ENCODE assay signal across 27 cellular contexts in the genomic region with DNA sequence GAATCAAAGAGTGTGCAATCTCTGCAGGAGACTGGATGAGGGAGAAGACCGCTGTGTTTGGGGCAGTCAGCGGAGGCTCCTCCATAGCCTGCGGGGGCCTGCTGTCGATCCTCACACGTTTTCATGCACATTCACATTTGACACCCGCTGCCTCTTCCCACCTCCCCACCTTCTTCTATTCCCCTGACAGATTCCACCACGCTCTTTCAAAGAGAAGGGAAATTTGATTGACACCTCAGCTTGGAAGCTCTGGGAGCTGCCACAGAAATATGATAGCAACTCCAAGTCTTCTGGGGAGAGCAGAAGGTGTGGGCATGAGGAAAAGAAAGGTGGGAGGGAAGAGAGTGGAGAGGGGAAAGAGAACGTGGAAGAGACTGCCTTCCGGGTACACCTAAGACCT.
"Had no signal": no experiment of that assay in that cellular context is flagged by ENCODE, and none has a peak within 500 bp of the region (broad histone marks: within the 10 kb centered on the region; RNA-seq: fewer than 3 reads in every experiment).

No MANE protein-coding gene starts in this region.

- ATAC-seq: activated CD4-positive, alpha-beta T cell treated with anti-CD3 and anti-CD28 coated beads for 36 hours; activated CD8-positive, alpha-beta memory T cell treated with anti-CD3 and anti-CD28 coated beads, Interleukin-2, amount 10 ng/mL, durations not matched to agents 7 days and 5 days; activated CD8-positive, alpha-beta T cell treated with anti-CD3 and anti-CD28 coated beads, Interleukin-2, amount 10 ng/mL, durations not matched to agents 7 days and 5 days; activated T-cell treated with anti-CD3 and anti-CD28 coated beads, Interleukin-2, amount 50 U/mL, for 72 hours; effector memory CD8-positive, alpha-beta T cell; foreskin keratinocyte; gastrocnemius medialis; heart right ventricle had no signal

- DNase-seq: activated CD4-positive, alpha-beta memory T cell treated with anti-CD3 and anti-CD28 coated beads for 36 hours; activated CD4-positive, alpha-beta T cell treated with anti-CD3 and anti-CD28 coated beads for 36 hours; activated CD4-positive, alpha-beta T cell treated with anti-CD3 and anti-CD28 coated beads, Interleukin-2, amount 10 ng/mL, durations not matched to agents 24 days and 14 days; activated CD4-positive, CD25-positive, alpha-beta regulatory T cell; activated CD4-positive, CD25-positive, alpha-beta regulatory T cell treated with anti-CD3 and anti-CD28 coated beads, Interleukin-2, amount 50 U/mL, for 72 hours; activated CD8-positive, alpha-beta memory T cell treated with anti-CD3 and anti-CD28 coated beads, Interleukin-2, amount 10 ng/mL, durations not matched to agents 7 days and 5 days; activated CD8-positive, alpha-beta memory T cell treated with anti-CD3 and anti-CD28 coated beads, Interleukin-2, amount 50 U/mL, for 4 hours; activated CD8-positive, alpha-beta T cell treated with anti-CD3 and anti-CD28 coated beads, Interleukin-2, amount 10 ng/mL, durations not matched to agents 7 days and 5 days; activated gamma-delta T cell; activated naive CD4-positive, alpha-beta T cell; activated naive CD4-positive, alpha-beta T cell treated with anti-CD3 and anti-CD28 coated beads, Interleukin-2, amount 50 U/mL, for 16 hours; activated T-cell treated with anti-CD3 and anti-CD28 coated beads, Interleukin-2, amount 50 U/mL, for 1 hour; activated T-cell treated with anti-CD3 and anti-CD28 coated beads, Interleukin-2, amount 50 U/mL, for 72 hours; amniotic stem cell; brain microvascular endothelial cell; cortex of kidney; dermis blood vessel endothelial cell; effector CD4-positive, alpha-beta T cell; effector memory CD8-positive, alpha-beta T cell; erythroblast; foreskin keratinocyte; gastrocnemius medialis; glutamatergic neuron; heart right ventricle; T-helper 2 cell had no signal

- H3K27ac ChIP-seq: brain microvascular endothelial cell, esophagus muscularis mucosa, foreskin keratinocyte, gastrocnemius medialis, heart right ventricle had no signal

- H3K4me3 Mint-ChIP-seq: activated CD4-positive, alpha-beta memory T cell treated with anti-CD3 and anti-CD28 coated beads for 36 hours; activated CD4-positive, alpha-beta T cell treated with anti-CD3 and anti-CD28 coated beads for 36 hours; activated CD4-positive, alpha-beta T cell treated with anti-CD3 and anti-CD28 coated beads, Interleukin-2, amount 10 ng/mL, durations not matched to agents 24 days and 14 days; activated CD8-positive, alpha-beta memory T cell treated with anti-CD3 and anti-CD28 coated beads, Interleukin-2, amount 10 ng/mL, durations not matched to agents 7 days and 5 days; activated CD8-positive, alpha-beta T cell treated with anti-CD3 and anti-CD28 coated beads, Interleukin-2, amount 10 ng/mL, durations not matched to agents 7 days and 5 days; activated naive CD8-positive, alpha-beta T cell; activated T-cell treated with anti-CD3 and anti-CD28 coated beads, Interleukin-2, amount 50 U/mL, for 72 hours; effector memory CD8-positive, alpha-beta T cell had no signal

- H3K27me3 ChIP-seq: brain microvascular endothelial cell, foreskin keratinocyte, gastrocnemius medialis had no signal

- H3K36me3 Mint-ChIP-seq: activated CD4-positive, alpha-beta memory T cell treated with anti-CD3 and anti-CD28 coated beads for 36 hours; activated CD8-positive, alpha-beta memory T cell treated with anti-CD3 and anti-CD28 coated beads, Interleukin-2, amount 10 ng/mL, durations not matched to agents 7 days and 5 days; activated naive CD8-positive, alpha-beta T cell had no signal

- H3K27me3 Mint-ChIP-seq: activated CD4-positive, alpha-beta memory T cell treated with anti-CD3 and anti-CD28 coated beads for 36 hours; activated CD4-positive, alpha-beta T cell treated with anti-CD3 and anti-CD28 coated beads, Interleukin-2, amount 10 ng/mL, durations not matched to agents 24 days and 14 days; activated CD8-positive, alpha-beta memory T cell treated with anti-CD3 and anti-CD28 coated beads, Interleukin-2, amount 10 ng/mL, durations not matched to agents 7 days and 5 days; activated naive CD8-positive, alpha-beta T cell had no signal

- H3K9me3 Mint-ChIP-seq: activated T-cell treated with anti-CD3 and anti-CD28 coated beads, Interleukin-2, amount 50 U/mL, for 72 hours had no signal

- H3K4me1 Mint-ChIP-seq: activated CD4-positive, alpha-beta T cell treated with anti-CD3 and anti-CD28 coated beads for 36 hours; activated CD4-positive, alpha-beta T cell treated with anti-CD3 and anti-CD28 coated beads, Interleukin-2, amount 10 ng/mL, durations not matched to agents 24 days and 14 days; activated CD8-positive, alpha-beta memory T cell treated with anti-CD3 and anti-CD28 coated beads, Interleukin-2, amount 10 ng/mL, durations not matched to agents 7 days and 5 days had no signal

- H3K9me3 ChIP-seq: esophagus muscularis mucosa, gastrocnemius medialis had no signal

- H3K4me3 ChIP-seq: esophagus muscularis mucosa, gastrocnemius medialis, heart right ventricle had no signal

- H3K36me3 ChIP-seq: brain microvascular endothelial cell, esophagus muscularis mucosa, gastrocnemius medialis, heart right ventricle had no signal
